Comparison of ENCODE assay signal across 1 cellular context in genomic region chr2:193024791-193025190, GRCh38.
TF ChIP-seq lines count a peak whose summit lies in the region.

No MANE protein-coding gene starts in this region.

TF ChIP-seq in HEK293, 187 proteins besides CTCF, POLR2A, EP300 and RAD21 (continued from another document):
- TF ChIP-seq ZEB2 (tag by site-specific recombination; IDR thresholded peaks at IDR 0.05) (no peak), SETDB1 (IDR thresholded peaks at IDR 0.05; ENCODE audit: insufficient read length, low read length) (peak; percentile 78), INSM2 (tag by site-specific recombination; IDR thresholded peaks at IDR 0.05) (no peak), TRIM28 (IDR thresholded peaks at IDR 0.05; ENCODE audit: borderline replicate concordance, low read length) (peak; percentile 24; the same call in 1 of the 2 replicates)
TF ChIP-seq in HEK293: peak in this region for 2.
